Comparison of ENCODE assay signal across 12 cellular contexts in genomic region chr2:149595069-149595963, GRCh38. TPM values are rescaled to one million over a fixed set of nuclear protein-coding genes. Genes with fewer than 3 reads are reported as not detected.
DNase-seq lines count a peak whose midpoint lies in the region; FAIRE-seq and TF ChIP-seq lines count a peak whose summit lies in the region.
"Had no signal": no experiment of that assay in that cellular context is flagged by ENCODE, and none has a peak within 500 bp of the region (broad histone marks: within the 10 kb centered on the region; RNA-seq: fewer than 3 reads in every experiment).

No MANE protein-coding gene starts in this region.

- no peaks in the 10 kb centered on the region for H3K27me3 Mint-ChIP-seq in astrocyte (ENCODE audit: low read depth, unreplicated experiment)

- no peaks in the 10 kb centered on the region for H3K79me2 ChIP-seq in astrocyte (ENCODE audit: insufficient read depth, low read length)
- H3K79me2 ChIP-seq in hepatocyte = no peaks in the 10 kb centered on the region

- TF ChIP-seq CTCF in AG04449 (IDR thresholded peaks at IDR 0.05; ENCODE audit: insufficient read depth, low read length, missing control alignments) (peak; percentile 30), astrocyte (IDR thresholded peaks at IDR 0.05; ENCODE audit: insufficient read depth, low read depth, low read length) (peak; percentile 49), hepatocyte (IDR thresholded peaks at IDR 0.05; ENCODE audit: poor library complexity) (peak; percentile 57)

- H3K9ac ChIP-seq in astrocyte (ENCODE audit: low read length) = peak overlapping the region; percentile 12

- no peaks in the 10 kb centered on the region for H3K27me3 ChIP-seq in astrocyte (ENCODE audit: insufficient read depth, low read length)
- H3K27me3 ChIP-seq in hepatocyte = no peaks in the 10 kb centered on the region

- H3K9me3 Mint-ChIP-seq in astrocyte (ENCODE audit: unreplicated experiment) = peaks cover 5% of the 10 kb centered on the region
- H3K9me3 Mint-ChIP-seq: activated CD4-positive, alpha-beta memory T cell treated with anti-CD3 and anti-CD28 coated beads for 36 hours; activated naive CD4-positive, alpha-beta T cell treated with anti-CD3 and anti-CD28 coated beads, Interleukin-2, amount 50 U/mL, for 72 hours; stimulated activated naive CD8-positive, alpha-beta T cell treated with anti-CD3 and anti-CD28 coated beads, Interleukin-15, Interleukin-2, amounts not matched to agents 100 ng/mL and 50 ng/mL, for 24 hours had no signal

- H3K36me3 ChIP-seq in astrocyte (ENCODE audit: insufficient read depth, low read length) (no peaks in the 10 kb centered on the region), hepatocyte (replicated peaks; ENCODE audit: insufficient read depth, low read depth) (no peaks in the 10 kb centered on the region)

- CTCF ChIA-PET in AG04449 (lab: Yijun Ruan, JAX) = interaction anchor here (0.6 to 5.6 kb wide), 17 partner anchors 9 to 1644 kb away, joined by 3 to 57 read pairs (median 5); partner anchors contain the start of gene MMADHC

- H4K20me1 ChIP-seq in astrocyte (ENCODE audit: insufficient read depth, low read length) (no peaks in the 10 kb centered on the region), hepatocyte (ENCODE audit: insufficient read depth, poor library complexity, severe bottlenecking) (no peaks in the 10 kb centered on the region)

- no peaks in the 10 kb centered on the region for H3K9me2 ChIP-seq in hepatocyte (replicated peaks; ENCODE audit: insufficient read depth)

- H3K27ac Mint-ChIP-seq in astrocyte (ENCODE audit: unreplicated experiment) = no peak overlapping the region
- H3K27ac Mint-ChIP-seq: activated CD4-positive, alpha-beta memory T cell treated with anti-CD3 and anti-CD28 coated beads for 36 hours; activated naive CD4-positive, alpha-beta T cell treated with anti-CD3 and anti-CD28 coated beads, Interleukin-2, amount 50 U/mL, for 72 hours; stimulated activated naive CD8-positive, alpha-beta T cell treated with anti-CD3 and anti-CD28 coated beads, Interleukin-15, Interleukin-2, amounts not matched to agents 100 ng/mL and 50 ng/mL, for 24 hours had no signal

- H3K4me1 Mint-ChIP-seq in astrocyte (ENCODE audit: low read depth, unreplicated experiment) = peaks cover 20% of the 10 kb centered on the region

- no peaks in the 10 kb centered on the region for H3K9me3 ChIP-seq in astrocyte (ENCODE audit: insufficient read depth, low read depth, low read length)
- no peaks in the 10 kb centered on the region for H3K9me3 ChIP-seq in hepatocyte (ENCODE audit: low read depth)

- H3K36me3 Mint-ChIP-seq in astrocyte (ENCODE audit: low read depth, unreplicated experiment) = no peaks in the 10 kb centered on the region
- H3K36me3 Mint-ChIP-seq: activated CD4-positive, alpha-beta memory T cell treated with anti-CD3 and anti-CD28 coated beads for 36 hours; activated naive CD4-positive, alpha-beta T cell treated with anti-CD3 and anti-CD28 coated beads, Interleukin-2, amount 50 U/mL, for 72 hours had no signal

- H3K4me3 ChIP-seq in AG04449 (ENCODE audit: low read depth, low read length) = no peak overlapping the region
- no peak overlapping the region for H3K4me3 ChIP-seq in astrocyte (ENCODE audit: insufficient read depth, low read depth, low read length)
- H3K4me3 ChIP-seq in hepatocyte = no peak overlapping the region

- H3K27ac ChIP-seq in astrocyte (ENCODE audit: low read depth, low read length) (no peak overlapping the region), hepatocyte (peak overlapping the region; percentile 49)

- DNase-seq in AG04449 (ENCODE audit: low read depth, low spot score) (no peak), HT-29 (ENCODE audit: low spot score) (peak; percentile 51), astrocyte (ENCODE audit: low read depth) (peak; percentile 71), hepatocyte (ENCODE audit: low spot score) (no peak), islet precursor cell (no peak), NCI-H1092 treated with DMSO at 0.1 percent for 48 hours (lab: John Stamatoyannopoulos, UW) (no peak), T-helper 9 cell (no peak), epidermal melanocyte (ENCODE audit: insufficient read length, low spot score) (no peak)
- DNase-seq: activated CD4-positive, alpha-beta memory T cell treated with anti-CD3 and anti-CD28 coated beads for 36 hours; kidney glomerular epithelial cell had no signal

- H3K4me1 ChIP-seq in astrocyte (ENCODE audit: insufficient read depth, low read length) (peaks cover 15% of the 10 kb centered on the region), hepatocyte (ENCODE audit: insufficient read depth) (peaks cover 7% of the 10 kb centered on the region)

- POLR2A ChIA-PET in AG04449 (lab: Yijun Ruan, JAX) = interaction anchor here (0.9 to 1.2 kb wide), 2 partner anchors 877 to 1001 kb away, joined by 3 read pairs; no protein-coding TSS in a partner anchor

- H3K4me2 ChIP-seq in astrocyte (ENCODE audit: low read length) (peak overlapping the region; percentile 10), hepatocyte (no peak overlapping the region)

- no peak overlapping the region for H3K4me3 Mint-ChIP-seq in astrocyte (ENCODE audit: unreplicated experiment)
- H3K4me3 Mint-ChIP-seq: activated CD4-positive, alpha-beta memory T cell treated with anti-CD3 and anti-CD28 coated beads for 36 hours; stimulated activated naive CD8-positive, alpha-beta T cell treated with anti-CD3 and anti-CD28 coated beads, Interleukin-15, Interleukin-2, amounts not matched to agents 100 ng/mL and 50 ng/mL, for 24 hours had no signal

- no peak for FAIRE-seq in astrocyte (lab: Jason Lieb, UNC)

- 73% methylated on average over 1 of the region's 1 CpG for WGBS in hepatocyte (ENCODE audit: low lambda C conversion rate, missing lambda C conversion rate)

- no peak overlapping the region for H2AFZ ChIP-seq in astrocyte (ENCODE audit: low read depth, low read length)
- H2AFZ ChIP-seq in hepatocyte = no peak overlapping the region

RNA-seq across cellular contexts. Expression of gene MMADHC, which starts 7.7 kb away (rescaled TPM):
- total RNA-seq in HT-29 (2014; rRNA removed; shearing (Covaris generic)) = 69.4 and 84.8 TPM in 2 replicates
- total RNA-seq in astrocyte = 122 and 125 TPM in 2 replicates
- 156 and 158 TPM in 2 replicates for total RNA-seq in hepatocyte
- 134 and 138 TPM in 2 replicates for polyA plus RNA-seq in hepatocyte

Comparison
In these comparisons a context has a peak if more than half of its experiments do, and no peak if none do; other contexts are left out.
1. DNase-seq: peak in HT-29 (single experiment) and astrocyte (single experiment); none in AG04449 (single experiment), hepatocyte (single experiment), islet precursor cell (single experiment), NCI-H1092 treated with DMSO at 0.1 percent for 48 hours (single experiment), T-helper 9 cell (single experiment) and epidermal melanocyte (single experiment).
2. Peak in every context shown above with its lines, with median percentiles within 50 percentile points of each other: CTCF ChIP-seq.